ENCODE assay signal across 3 cellular contexts in genomic region chr2:69946351-69947077, GRCh38.
TF ChIP-seq lines count a peak whose summit lies in the region.

No MANE protein-coding gene starts in this region.

TF ChIP-seq in HCT116, 20 proteins besides CTCF, POLR2A, EP300 and RAD21:
- TF ChIP-seq MAX (IDR thresholded peaks at IDR 0.05) (peak; percentile 19; the same call in 1 of the 2 replicates), CEBPB (IDR thresholded peaks at IDR 0.05; ENCODE audit: low read depth) (no peak), FOSL1 (IDR thresholded peaks at IDR 0.05; ENCODE audit: low read depth) (peak; percentile 74), JUND (IDR thresholded peaks at IDR 0.05) (peak; percentile 61; the same call in 1 of the 2 replicates), EZH2phosphoT487 (IDR thresholded peaks at IDR 0.05; ENCODE audit: borderline replicate concordance) (no peak), SP1 (IDR thresholded peaks at IDR 0.05; ENCODE audit: low read depth) (peak; percentile 76), EGR1 (IDR thresholded peaks at IDR 0.05; ENCODE audit: low read depth) (no peak), SRF (IDR thresholded peaks at IDR 0.05; ENCODE audit: low read depth) (no peak; the same call in 1 of the 2 replicates)
TF ChIP-seq in HCT116: peak in this region for 4.

TF ChIP-seq in HepG2, 621 proteins besides CTCF, POLR2A, EP300 and RAD21 (continues in another document):
- no peak for TF ChIP-seq GRHL1 (CRISPR knock-in tag; conservative IDR thresholded peaks at IDR 0.05)
- no peak for TF ChIP-seq BRD4 (CRISPR knock-in tag; IDR thresholded peaks at IDR 0.05)
- no peak for TF ChIP-seq ZNF460 (CRISPR knock-in tag; IDR thresholded peaks at IDR 0.05; ENCODE audit: borderline replicate concordance)
- TF ChIP-seq AGO2 (optimal IDR thresholded peaks at IDR 0.05; ENCODE audit: low read depth, low read length), result no peak
- TF ChIP-seq SSRP1 (CRISPR knock-in tag; IDR thresholded peaks at IDR 0.05), result no peak
- peak; percentile 46; the same call in 1 of the 2 replicates for TF ChIP-seq BHLHE40 (IDR thresholded peaks at IDR 0.05; ENCODE audit: low read length)
- TF ChIP-seq KIAA2018 (CRISPR knock-in tag; IDR thresholded peaks at IDR 0.05; ENCODE audit: borderline replicate concordance), result no peak
- TF ChIP-seq PBX2 (CRISPR knock-in tag; IDR thresholded peaks at IDR 0.05), result no peak
- no peak for TF ChIP-seq FOXK2 (IDR thresholded peaks at IDR 0.05)
- TF ChIP-seq ZNF138 (CRISPR knock-in tag; IDR thresholded peaks at IDR 0.05; ENCODE audit: low read depth), result no peak
- no peak for TF ChIP-seq HOXA7 (CRISPR knock-in tag; IDR thresholded peaks at IDR 0.05)
- no peak for TF ChIP-seq HOXA3 (CRISPR knock-in tag; IDR thresholded peaks at IDR 0.05)
- TF ChIP-seq ZNF772 (CRISPR knock-in tag; IDR thresholded peaks at IDR 0.05), result no peak

TF ChIP-seq in HEK293T, 16 proteins besides CTCF, POLR2A, EP300 and RAD21:
- no peak for TF ChIP-seq ARNT (IDR thresholded peaks at IDR 0.05)
